Comparison of ENCODE assay signal across 18 cellular contexts in the genomic region with DNA sequence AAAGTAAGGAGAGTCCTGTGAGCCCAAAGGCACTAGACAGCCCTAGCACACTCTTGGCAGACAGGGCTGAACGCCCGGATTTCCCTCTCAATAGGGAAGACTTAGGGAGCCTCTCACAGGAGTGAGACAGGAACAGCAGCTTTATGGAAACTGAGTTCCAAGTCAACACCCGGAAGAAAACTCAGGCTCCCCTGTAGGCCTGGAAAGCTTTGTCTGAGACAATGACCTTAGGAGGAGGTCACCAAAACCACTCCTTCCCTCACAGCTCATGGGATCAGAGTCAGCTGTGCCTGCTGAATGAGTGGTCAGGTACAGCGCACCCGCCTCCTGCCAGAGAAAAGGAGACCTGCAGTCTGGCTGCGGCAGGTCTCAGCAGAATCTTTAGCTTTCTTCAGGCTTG.
A peak's percentile ranks its signal among the peaks of the same experiment; 100 is the strongest.
DNase-seq lines count a peak whose midpoint lies in the region; ATAC-seq and TF ChIP-seq lines count a peak whose summit lies in the region.
"Had no signal": no experiment of that assay in that cellular context is flagged by ENCODE, and none has a peak within 500 bp of the region (broad histone marks: within the 10 kb centered on the region; RNA-seq: fewer than 3 reads in every experiment).

No MANE protein-coding gene starts in this region.

- DNase-seq in heart right ventricle (no peak), left cardiac atrium (no peak), chondrocyte (ENCODE audit: low spot score) (no peak), left colon (peak in 1 of 2 donors; percentile 22), uterus (peak in 1 of 2 donors; percentile 10), NCI-H69 (lab: John Stamatoyannopoulos, UW) (no peak), HuH-7.5 (ENCODE audit: low spot score) (no peak)
- DNase-seq: activated CD4-positive, alpha-beta T cell treated with anti-CD3 and anti-CD28 coated beads for 1 hour; activated naive CD8-positive, alpha-beta T cell treated with anti-CD3 and anti-CD28 coated beads for 36 hours; central memory CD4-positive, alpha-beta T cell; Karpas-422; kidney; NCI-H1436 treated with DMSO at 0.1 percent for 48 hours; NCI-H446; OCI-M1; stimulated activated CD4-positive, alpha-beta T cell treated with anti-CD3 and anti-CD28 coated beads, Interleukin-15, amount 100 ng/mL, for 24 hours had no signal

- TF ChIP-seq POLR2A in uterus (IDR thresholded peaks at IDR 0.05): no peak

- no peak overlapping the region for H3K27ac Mint-ChIP-seq in chondrocyte (ENCODE audit: unreplicated experiment)
- H3K27ac Mint-ChIP-seq: activated naive CD8-positive, alpha-beta T cell treated with anti-CD3 and anti-CD28 coated beads for 36 hours had no signal

- H3K36me3 Mint-ChIP-seq in chondrocyte (ENCODE audit: low read depth): no peaks in the 10 kb centered on the region
- H3K36me3 Mint-ChIP-seq: activated naive CD8-positive, alpha-beta T cell treated with anti-CD3 and anti-CD28 coated beads for 36 hours had no signal

- TF ChIP-seq CTCF in heart right ventricle (IDR thresholded peaks at IDR 0.05) (peak in 6 of 9 donors; percentile 16 to 44 (median 29)), chondrocyte (IDR thresholded peaks at IDR 0.05) (peak; percentile 28), uterus (IDR thresholded peaks at IDR 0.05) (peak in 1 of 4 experiments; percentile 5)

- intact Hi-C loops in heart right ventricle (cut with DNase I): loop anchor here in 8 of 10 donors (5.0 to 10.0 kb wide), 7 partner anchors 40 to 488 kb away; a partner anchor contains a TSS
- intact Hi-C loops in left cardiac atrium (cut with DNase I): loop anchor here in 1 of 2 donors (10.0 kb wide), 2 partner anchors 118 to 228 kb away; a partner anchor contains a TSS
- intact Hi-C loops in left colon (cut with DNase I, micrococcal nuclease): loop anchor here in 1 of 2 donors (10.0 kb wide), 1 partner anchor 228 kb away; a partner anchor contains a TSS
- intact Hi-C loops in uterus (cut with DNase I; ENCODE audit: low total_unique reads): no loop called here

- peak in 6 of 8 donors; percentile 6 to 52 (median 20) for ATAC-seq in heart right ventricle
- no peak for ATAC-seq in left cardiac atrium
- peak; percentile 64 for ATAC-seq in left colon
- ATAC-seq in GM18517 (IDR thresholded peaks at IDR 0.05; ENCODE audit: unreplicated experiment): no peak

- H3K27me3 Mint-ChIP-seq in chondrocyte (ENCODE audit: low read depth): no peaks in the 10 kb centered on the region

- no peak overlapping the region for H3K4me3 Mint-ChIP-seq in chondrocyte (ENCODE audit: unreplicated experiment)
- H3K4me3 Mint-ChIP-seq: activated naive CD8-positive, alpha-beta T cell treated with anti-CD3 and anti-CD28 coated beads for 36 hours had no signal

- H3K9me3 ChIP-seq in heart right ventricle: no peaks in the 10 kb centered on the region
- H3K9me3 ChIP-seq in uterus: no peaks in the 10 kb centered on the region
- H3K9me3 ChIP-seq: Caco-2 had no signal

- H3K27ac ChIP-seq in heart right ventricle: peak overlapping the region in 9 of 10 donors; percentile 25 to 73 (median 37)
- H3K27ac ChIP-seq in uterus: peak overlapping the region; percentile 74 to 83

- H3K4me1 ChIP-seq in heart right ventricle (peaks cover 31 to 71% (median 60%) of the 10 kb centered on the region in 9 donors), uterus (peaks cover 8 to 23% of the 10 kb centered on the region in 2 donors)
- H3K4me1 ChIP-seq: Caco-2 had no signal

- H3K4me3 ChIP-seq in heart right ventricle (no peak overlapping the region), uterus (no peak overlapping the region)

- H3K27me3 ChIP-seq in heart right ventricle (no peaks in the 10 kb centered on the region), uterus (no peaks in the 10 kb centered on the region)

- H3K9me3 Mint-ChIP-seq in chondrocyte (ENCODE audit: low read depth): no peaks in the 10 kb centered on the region

- 55 to 62% methylated on average over 6 of the region's 6 CpGs for WGBS in heart right ventricle, 2 donors

- no peaks in the 10 kb centered on the region for H3K36me3 ChIP-seq in heart right ventricle
- H3K36me3 ChIP-seq in uterus: no peaks in the 10 kb centered on the region

- peaks cover 65% of the 10 kb centered on the region for H3K4me1 Mint-ChIP-seq in chondrocyte (ENCODE audit: low read depth)

Comparison
In these comparisons a context has a peak if more than half of its experiments do, and no peak if none do; other contexts are left out.
1. ATAC-seq: peak in heart right ventricle (6 of 8) and left colon (single experiment); none in left cardiac atrium (0 of 2) and GM18517 (single experiment).